In genomic region chr16:57372372-57373116, GRCh38 we compare ENCODE assay signal across 1 cellular context.
TF ChIP-seq lines count a peak whose summit lies in the region.

Gene CX3CL1 (plus strand): TSS chr16:57372490. CDS start chr16:57372569, 79 bp downstream.

TF ChIP-seq in HepG2, 621 proteins besides CTCF, POLR2A, EP300 and RAD21 (continued from another document and continues in another):
- TF ChIP-seq ZNF234 (CRISPR knock-in tag; conservative IDR thresholded peaks at IDR 0.05): peak; percentile 72
- TF ChIP-seq POLR2AphosphoS5 (IDR thresholded peaks at IDR 0.05; ENCODE audit: low read depth, low read length): peak; percentile 86
- peak; percentile 83; the same call in 1 of the 2 replicates for TF ChIP-seq ZKSCAN8 (CRISPR knock-in tag; IDR thresholded peaks at IDR 0.05; ENCODE audit: borderline replicate concordance)
- TF ChIP-seq ATAD3A (CRISPR knock-in tag; IDR thresholded peaks at IDR 0.05): no peak
- TF ChIP-seq ZNF580 (CRISPR knock-in tag; IDR thresholded peaks at IDR 0.05; ENCODE audit: borderline replicate concordance, low read depth): peak; percentile 75; the same call in 1 of the 2 replicates
- no peak for TF ChIP-seq GRHL1 (CRISPR knock-in tag; conservative IDR thresholded peaks at IDR 0.05)
- TF ChIP-seq YEATS4 (CRISPR knock-in tag; IDR thresholded peaks at IDR 0.05; ENCODE audit: borderline replicate concordance): peak; percentile 75
- TF ChIP-seq GATAD1 (CRISPR knock-in tag; IDR thresholded peaks at IDR 0.05): no peak
- peak; percentile 93 for TF ChIP-seq BCL6 (CRISPR knock-in tag; IDR thresholded peaks at IDR 0.05)
- no peak for TF ChIP-seq SNAPC2 (CRISPR knock-in tag; IDR thresholded peaks at IDR 0.05)
- TF ChIP-seq ZNF784 (CRISPR knock-in tag; IDR thresholded peaks at IDR 0.05; ENCODE audit: borderline replicate concordance): peak; percentile 84; the same call in 1 of the 2 replicates
- TF ChIP-seq ZNF124 (CRISPR knock-in tag; IDR thresholded peaks at IDR 0.05): peak; percentile 96
- TF ChIP-seq RFX3 (CRISPR knock-in tag; IDR thresholded peaks at IDR 0.05): peak; percentile 48; the same call in 1 of the 2 replicates
- TF ChIP-seq RBM39 (IDR thresholded peaks at IDR 0.05; ENCODE audit: low read depth, low read length, poor library complexity, severe bottlenecking): peak; percentile 90
- peak; percentile 78 for TF ChIP-seq ZNF691 (CRISPR knock-in tag; IDR thresholded peaks at IDR 0.05; ENCODE audit: borderline replicate concordance, low read depth)
- no peak for TF ChIP-seq ZKSCAN5 (CRISPR knock-in tag; IDR thresholded peaks at IDR 0.05)
- 0 out of 2 replicates have a peak, but pooled peaks have one; percentile 50 for TF ChIP-seq AFF4 (CRISPR knock-in tag; IDR thresholded peaks at IDR 0.05)
- no peak; the same call in none of the 2 replicates for TF ChIP-seq NKX3-1 (CRISPR knock-in tag; IDR thresholded peaks at IDR 0.05)
- no peak; the same call in 1 of the 2 replicates for TF ChIP-seq SATB2 (CRISPR knock-in tag; IDR thresholded peaks at IDR 0.05)
- 0 out of 2 replicates have a peak, but pooled peaks have one; percentile 30 for TF ChIP-seq RNF2 (conservative IDR thresholded peaks at IDR 0.05; ENCODE audit: low read depth)
- peak; percentile 90; the same call in 1 of the 2 replicates for TF ChIP-seq SNAPC4 (CRISPR knock-in tag; IDR thresholded peaks at IDR 0.05)
- TF ChIP-seq HES4 (CRISPR knock-in tag; IDR thresholded peaks at IDR 0.05; ENCODE audit: borderline replicate concordance): peak; percentile 87
- 0 out of 2 replicates have a peak, but pooled peaks have one; percentile 33 for TF ChIP-seq YEATS2 (CRISPR knock-in tag; IDR thresholded peaks at IDR 0.05; ENCODE audit: borderline replicate concordance)
- TF ChIP-seq SIX1 (CRISPR knock-in tag; IDR thresholded peaks at IDR 0.05; ENCODE audit: borderline replicate concordance): no peak
- TF ChIP-seq TRIM22 (IDR thresholded peaks at IDR 0.05): no peak
- TF ChIP-seq ZNF737 (CRISPR knock-in tag; IDR thresholded peaks at IDR 0.05; ENCODE audit: borderline replicate concordance): no peak
- no peak for TF ChIP-seq KMT2A (CRISPR knock-in tag; IDR thresholded peaks at IDR 0.05)
- TF ChIP-seq ZNF275 (CRISPR knock-in tag; IDR thresholded peaks at IDR 0.05; ENCODE audit: borderline replicate concordance): peak; percentile 73; the same call in 1 of the 2 replicates
- TF ChIP-seq ZSCAN31 (CRISPR knock-in tag; IDR thresholded peaks at IDR 0.05; ENCODE audit: low read depth): peak; percentile 97; the same call in 1 of the 2 replicates
- TF ChIP-seq ZNF224 (CRISPR knock-in tag; IDR thresholded peaks at IDR 0.05): peak; percentile 96
- TF ChIP-seq ZNF101 (CRISPR knock-in tag; IDR thresholded peaks at IDR 0.05; ENCODE audit: borderline replicate concordance, low read depth): peak; percentile 85
- TF ChIP-seq REPIN1 (CRISPR knock-in tag; IDR thresholded peaks at IDR 0.05; ENCODE audit: borderline replicate concordance, low read depth): no peak; the same call in 1 of the 2 replicates
- no peak for TF ChIP-seq ZNF530 (CRISPR knock-in tag; IDR thresholded peaks at IDR 0.05; ENCODE audit: low read depth)
- peak; percentile 100 for TF ChIP-seq HNRNPL (IDR thresholded peaks at IDR 0.05; ENCODE audit: low read depth, low read length)
- peak; percentile 80 for TF ChIP-seq ATF2 (CRISPR knock-in tag; IDR thresholded peaks at IDR 0.05)
- TF ChIP-seq HOMEZ (CRISPR knock-in tag; IDR thresholded peaks at IDR 0.05; ENCODE audit: low read depth): no peak; the same call in none of the 2 replicates
- peak; percentile 46 for TF ChIP-seq KMT2B (CRISPR knock-in tag; IDR thresholded peaks at IDR 0.05)
- peak; percentile 49; the same call in 1 of the 2 replicates for TF ChIP-seq ZNF232 (CRISPR knock-in tag; IDR thresholded peaks at IDR 0.05; ENCODE audit: borderline replicate concordance)
- TF ChIP-seq SNAPC5 (CRISPR knock-in tag; IDR thresholded peaks at IDR 0.05; ENCODE audit: borderline replicate concordance): no peak
- peak; percentile 94 for TF ChIP-seq TBX2 (CRISPR knock-in tag; IDR thresholded peaks at IDR 0.05; ENCODE audit: borderline replicate concordance)
